ENCODE assay signal across 8 cellular contexts in the genomic region with DNA sequence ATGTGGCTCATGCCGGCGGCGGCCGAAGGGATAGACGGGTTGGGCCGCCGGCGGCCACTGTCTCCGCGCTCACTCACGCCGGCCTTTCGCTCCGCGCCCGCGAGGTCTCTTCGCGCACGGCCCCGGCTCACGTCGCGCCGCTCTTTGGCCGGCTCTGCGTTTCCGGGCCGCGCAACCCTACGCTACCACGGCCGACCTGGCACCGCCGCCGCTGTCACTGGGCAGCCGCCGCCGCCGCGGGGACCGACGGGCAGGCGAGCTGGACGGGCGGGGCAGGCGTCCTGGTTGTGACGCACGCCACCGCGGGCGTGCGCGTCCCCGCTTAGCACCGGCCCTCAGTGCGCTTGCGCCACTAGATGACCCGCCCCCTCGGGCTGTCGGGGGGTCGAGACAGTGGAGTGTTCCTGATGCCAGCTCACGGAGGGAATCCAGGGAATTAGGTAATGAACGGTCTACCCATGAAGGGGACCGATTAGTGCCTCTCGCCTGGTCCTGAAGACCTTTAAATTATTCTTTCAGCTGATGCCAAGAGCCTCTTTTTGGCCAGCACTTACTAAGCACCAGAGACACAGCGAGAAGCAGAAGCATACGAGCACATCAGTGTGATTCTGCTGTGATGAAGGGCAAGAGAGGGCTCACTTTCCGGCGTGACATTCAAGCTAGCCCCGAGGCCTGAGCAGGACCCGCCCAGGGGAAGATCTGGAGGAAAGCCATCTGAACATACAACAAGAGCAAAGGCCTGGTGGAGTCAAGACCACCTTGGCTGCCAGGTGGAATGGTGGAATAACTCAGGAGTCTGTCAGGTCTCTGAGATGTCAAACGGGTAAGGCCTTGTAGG. TPM values are rescaled to one million over a fixed set of nuclear protein-coding genes. Genes with fewer than 3 reads are reported as not detected.
DNase-seq lines count a peak whose midpoint lies in the region; ATAC-seq and TF ChIP-seq lines count a peak whose summit lies in the region.

A gene (minus strand): TSS at position 289 of the 838 bp plus-strand sequence. CDS start 278 bp downstream, at position 11.

- H3K4me1 ChIP-seq in KMS-11 (ENCODE audit: low read depth, poor library complexity, severe bottlenecking) (peaks cover 11% of the 10 kb centered on the region), RWPE2 (ENCODE audit: insufficient read depth, poor library complexity, severe bottlenecking) (peaks cover 4% of the 10 kb centered on the region)

- H3K4me1 Mint-ChIP-seq in natural killer cell = peaks cover 23 to 29% of the 10 kb centered on the region in 2 donors
- H3K4me1 Mint-ChIP-seq in stimulated activated naive B cell treated with anti-CD40 and anti-IgM and Interleukin-4, amounts not matched to agents 10 μg/mL and 1 μg/mL and 100 μg/mL, for 72 hours = peaks cover 7 to 25% of the 10 kb centered on the region in 2 donors

- no peaks in the 10 kb centered on the region for H3K36me3 Mint-ChIP-seq in natural killer cell
- peaks cover 2 to 5% of the 10 kb centered on the region in 2 donors for H3K36me3 Mint-ChIP-seq in stimulated activated naive B cell treated with anti-CD40 and anti-IgM and Interleukin-4, amounts not matched to agents 10 μg/mL and 1 μg/mL and 100 μg/mL, for 72 hours

- H2AFZ ChIP-seq in KMS-11 (ENCODE audit: low read depth) = peak within 1 kb of the TSS; percentile 78

- ATAC-seq in GM21737 (IDR thresholded peaks at IDR 0.05; ENCODE audit: unreplicated experiment) = peak; percentile 87
- peak; percentile 75 for ATAC-seq in RWPE2 (ENCODE audit: low read depth)
- peak; percentile 89 to 95 (median 89) for ATAC-seq in natural killer cell
- peak; percentile 92 to 95 for ATAC-seq in stimulated activated naive B cell treated with anti-CD40 and anti-IgM and Interleukin-4, amounts not matched to agents 10 μg/mL and 1 μg/mL and 100 μg/mL, for 72 hours (replicated peaks)

- H3K27ac Mint-ChIP-seq in natural killer cell = peak within 1 kb of the TSS; percentile 98
- H3K27ac Mint-ChIP-seq in stimulated activated naive B cell treated with anti-CD40 and anti-IgM and Interleukin-4, amounts not matched to agents 10 μg/mL and 1 μg/mL and 100 μg/mL, for 72 hours = peak within 1 kb of the TSS; percentile 97

- H3K27ac ChIP-seq in KMS-11 (peak within 1 kb of the TSS; percentile 44; the same call in 1 of the 2 replicates), RWPE2 (ENCODE audit: poor library complexity, severe bottlenecking) (peak within 1 kb of the TSS; percentile 72)

- no peaks in the 10 kb centered on the region for H3K27me3 ChIP-seq in KMS-11 (ENCODE audit: insufficient read depth, low read depth)
- H3K27me3 ChIP-seq in RWPE2 (ENCODE audit: insufficient read depth, poor library complexity, severe bottlenecking) = no peaks in the 10 kb centered on the region

- intact Hi-C loops in natural killer cell (cut with micrococcal nuclease) = loop anchor here (2.0 to 5.0 kb wide), 3 partner anchors 35 to 69 kb away; a partner anchor contains a TSS

- DNase-seq in DMS79 treated with DMSO at 0.1 percent for 48 hours (lab: John Stamatoyannopoulos, UW) (peak; percentile 35), RWPE2 (ENCODE audit: low spot score) (peak; percentile 78), fibroblast of pulmonary artery (ENCODE audit: low read depth) (peak; percentile 89), natural killer cell (peak; percentile 88)
- peak; percentile 73 for DNase-seq in activated T-helper 9 cell treated with anti-CD3 and anti-CD28 coated beads, Interleukin-2, amount 50 U/mL, for 16 hours (ENCODE audit: low read depth)
- DNase-seq in stimulated activated naive B cell treated with anti-CD40 and anti-IgM and Interleukin-4, amounts not matched to agents 10 μg/mL and 1 μg/mL and 100 μg/mL, for 72 hours = peak; percentile 86

- peak within 1 kb of the TSS; percentile 91 for H3K4me3 Mint-ChIP-seq in natural killer cell
- H3K4me3 Mint-ChIP-seq in stimulated activated naive B cell treated with anti-CD40 and anti-IgM and Interleukin-4, amounts not matched to agents 10 μg/mL and 1 μg/mL and 100 μg/mL, for 72 hours = peak within 1 kb of the TSS; percentile 90 to 98

- H3K9me3 ChIP-seq in RWPE2 (ENCODE audit: severe bottlenecking) = no peaks in the 10 kb centered on the region

- H4K20me1 ChIP-seq in KMS-11 (ENCODE audit: insufficient read depth) = no peaks in the 10 kb centered on the region

- peak within 1 kb of the TSS; percentile 58; the same call in 1 of the 2 replicates for H3K9ac ChIP-seq in KMS-11

- H3K36me3 ChIP-seq in KMS-11 (ENCODE audit: insufficient read depth) = no peaks in the 10 kb centered on the region
- H3K36me3 ChIP-seq in RWPE2 (ENCODE audit: low read depth) = peaks cover 10% of the 10 kb centered on the region

- H3K79me2 ChIP-seq in KMS-11 (ENCODE audit: insufficient read depth, low read depth) = peaks cover 11% of the 10 kb centered on the region; the same call in 1 of the 2 replicates

- H3K4me3 ChIP-seq in KMS-11 (IDR thresholded peaks at IDR 0.05; ENCODE audit: insufficient read depth, low read depth, low read length) (no peak within 1 kb of the TSS), RWPE2 (ENCODE audit: severe bottlenecking) (peak within 1 kb of the TSS; percentile 57), fibroblast of pulmonary artery (replicated peaks; ENCODE audit: low read depth, low read length) (peak within 1 kb of the TSS; percentile 77)

- no peaks in the 10 kb centered on the region for H3K27me3 Mint-ChIP-seq in natural killer cell (ENCODE audit: low read depth in 2 of 2)
- H3K27me3 Mint-ChIP-seq in stimulated activated naive B cell treated with anti-CD40 and anti-IgM and Interleukin-4, amounts not matched to agents 10 μg/mL and 1 μg/mL and 100 μg/mL, for 72 hours = no peaks in the 10 kb centered on the region

- TF ChIP-seq CTCF in KMS-11 (conservative IDR thresholded peaks at IDR 0.05; ENCODE audit: low read depth, low read length) (no peak), RWPE2 (IDR thresholded peaks at IDR 0.05; ENCODE audit: poor library complexity, severe bottlenecking) (no peak), fibroblast of pulmonary artery (IDR thresholded peaks at IDR 0.05; ENCODE audit: low read length, missing control alignments) (no peak), natural killer cell (IDR thresholded peaks at IDR 0.05) (no peak)

- no peaks in the 10 kb centered on the region for H3K9me3 Mint-ChIP-seq in natural killer cell
- H3K9me3 Mint-ChIP-seq in stimulated activated naive B cell treated with anti-CD40 and anti-IgM and Interleukin-4, amounts not matched to agents 10 μg/mL and 1 μg/mL and 100 μg/mL, for 72 hours = no peaks in the 10 kb centered on the region

- H3K4me2 ChIP-seq in KMS-11 = peak within 1 kb of the TSS; percentile 76

RNA-seq across cellular contexts. Expression of the gene that starts here (rescaled TPM):
- 10 to 100 TPM; 40.5 to 43.5 (median 42.7) TPM for total RNA-seq in natural killer cell

Comparison
In these comparisons a context has a peak if more than half of its experiments do, and no peak if none do; other contexts are left out.
1. DNase-seq: peak in every context shown above with its lines; median percentile 89 in fibroblast of pulmonary artery; 88 in natural killer cell; 86 in stimulated activated naive B cell treated with anti-CD40 and anti-IgM and Interleukin-4, amounts not matched to agents 10 μg/mL and 1 μg/mL and 100 μg/mL, for 72 hours; 78 in RWPE2; 73 in activated T-helper 9 cell treated with anti-CD3 and anti-CD28 coated beads, Interleukin-2, amount 50 U/mL, for 16 hours; 35 in DMS79 treated with DMSO at 0.1 percent for 48 hours.